In the genomic region with DNA sequence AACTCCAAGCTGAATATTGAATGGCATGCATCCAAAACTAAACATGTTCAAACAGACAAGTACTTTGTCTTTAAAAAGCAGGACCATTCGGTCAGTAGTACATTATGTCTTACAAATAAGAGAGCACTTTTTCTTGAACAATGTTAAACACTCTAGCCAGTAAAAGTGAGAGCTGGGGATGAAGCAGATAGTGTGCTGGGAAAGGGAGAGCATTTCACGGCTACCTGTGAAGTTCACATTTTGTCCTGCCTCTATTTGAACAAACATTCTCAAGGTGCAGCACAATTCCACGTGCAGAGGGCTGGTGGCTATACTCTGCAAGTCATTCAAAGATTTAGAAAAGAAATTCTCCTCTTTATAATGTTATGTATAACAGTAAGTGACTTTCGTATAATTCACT, we compare ENCODE assay signal across 1 cellular context.
TF ChIP-seq lines count a peak whose summit lies in the region.

No MANE protein-coding gene starts in this region.

TF ChIP-seq in GM12878, 131 proteins besides CTCF, POLR2A, EP300 and RAD21 (continued from another document):
- TF ChIP-seq, protein P1, sequence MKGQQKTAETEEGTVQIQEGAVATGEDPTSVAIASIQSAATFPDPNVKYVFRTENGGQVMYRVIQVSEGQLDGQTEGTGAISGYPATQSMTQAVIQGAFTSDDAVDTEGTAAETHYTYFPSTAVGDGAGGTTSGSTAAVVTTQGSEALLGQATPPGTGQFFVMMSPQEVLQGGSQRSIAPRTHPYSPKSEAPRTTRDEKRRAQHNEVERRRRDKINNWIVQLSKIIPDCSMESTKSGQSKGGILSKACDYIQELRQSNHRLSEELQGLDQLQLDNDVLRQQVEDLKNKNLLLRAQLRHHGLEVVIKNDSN (IDR thresholded peaks at IDR 0.05; ENCODE audit: borderline replicate concordance, extremely low read length, insufficient read depth, low read depth, low read length): no peak
- TF ChIP-seq BMI1 (IDR thresholded peaks at IDR 0.05; ENCODE audit: borderline replicate concordance): no peak
